ENCODE assay signal across 9 cellular contexts in genomic region chr1:25818569-25818968, GRCh38. TPM values are rescaled to one million over a fixed set of nuclear protein-coding genes. Genes with fewer than 3 reads are reported as not detected.
DNase-seq lines count a peak whose midpoint lies in the region; ATAC-seq and TF ChIP-seq lines count a peak whose summit lies in the region.
"Had no signal": no experiment of that assay in that cellular context is flagged by ENCODE, and none has a peak within 500 bp of the region (broad histone marks: within the 10 kb centered on the region; RNA-seq: fewer than 3 reads in every experiment).

No MANE protein-coding gene starts in this region.

- no peak for ATAC-seq in Right ventricle myocardium superior (ENCODE audit: poor library complexity)
- no peak for ATAC-seq in upper lobe of right lung

- H3K27me3 ChIP-seq in left ventricle myocardium inferior (ENCODE audit: low read depth): no peaks in the 10 kb centered on the region
- H3K27me3 ChIP-seq in upper lobe of right lung: no peaks in the 10 kb centered on the region

- H3K36me3 Mint-ChIP-seq in MCF 10A (ENCODE audit: insufficient read depth, unreplicated experiment) (peaks cover 6% of the 10 kb centered on the region), mesothelial cell of epicardium (peaks cover 7% of the 10 kb centered on the region)

- H3K27me3 Mint-ChIP-seq in MCF 10A (ENCODE audit: insufficient read depth, unreplicated experiment) (no peaks in the 10 kb centered on the region), mesothelial cell of epicardium (ENCODE audit: low read depth) (no peaks in the 10 kb centered on the region)

- DNase-seq in left ventricle myocardium inferior (no peak), Right ventricle myocardium superior (no peak), MCF 10A (ENCODE audit: unreplicated experiment) (no peak), mesothelial cell of epicardium (ENCODE audit: low spot score in 2 of 2, unreplicated experiment in 2 of 2) (no peak), upper lobe of right lung (peak; percentile 26), NCI-H226 (no peak), A172 (ENCODE audit: low spot score) (no peak)
- no peak for DNase-seq in stimulated activated CD4-positive, alpha-beta T cell treated with anti-CD3 and anti-CD28 coated beads, Interleukin-1b, Interleukin-23, amount 100 ng/mL, for 48 hours
- DNase-seq: activated effector memory CD4-positive, alpha-beta T cell treated with anti-CD3 and anti-CD28 coated beads, Interleukin-2, amount 50 U/mL, for 16 hours had no signal

- CTCF ChIA-PET in MCF 10A (lab: Yijun Ruan, JAX): interaction anchor here (0.9 to 1.0 kb wide), 3 partner anchors 9 to 245 kb away, joined by 3 to 4 read pairs (median 3); no protein-coding TSS in a partner anchor

- peak overlapping the region; percentile 79 for H3K4me3 Mint-ChIP-seq in MCF 10A (ENCODE audit: unreplicated experiment)
- H3K4me3 Mint-ChIP-seq in mesothelial cell of epicardium: peak overlapping the region; percentile 97

- H3K4me1 Mint-ChIP-seq in MCF 10A (ENCODE audit: insufficient read depth, unreplicated experiment) (peaks cover 28% of the 10 kb centered on the region), mesothelial cell of epicardium (peaks cover 34% of the 10 kb centered on the region)

- TF ChIP-seq CTCF in left ventricle myocardium inferior (IDR thresholded peaks at IDR 0.05; ENCODE audit: borderline replicate concordance): no peak
- TF ChIP-seq CTCF in MCF 10A (IDR thresholded peaks at IDR 0.05; ENCODE audit: unreplicated experiment): no peak
- TF ChIP-seq CTCF in mesothelial cell of epicardium (IDR thresholded peaks at IDR 0.05; ENCODE audit: unreplicated experiment): no peak
- TF ChIP-seq CTCF in upper lobe of right lung (IDR thresholded peaks at IDR 0.05): no peak

- H3K4me1 ChIP-seq in left ventricle myocardium inferior: peaks cover 57% of the 10 kb centered on the region
- H3K4me1 ChIP-seq in upper lobe of right lung: peaks cover 30% of the 10 kb centered on the region

- H3K36me3 ChIP-seq in left ventricle myocardium inferior (peaks cover 32% of the 10 kb centered on the region), upper lobe of right lung (peaks cover 27% of the 10 kb centered on the region)

- H3K27ac Mint-ChIP-seq in MCF 10A (ENCODE audit: low read depth, unreplicated experiment) (peak overlapping the region; percentile 89), mesothelial cell of epicardium (peak overlapping the region; percentile 99)

- peak overlapping the region; percentile 95 for H3K27ac ChIP-seq in left ventricle myocardium inferior (replicated peaks)
- peak overlapping the region; percentile 89 for H3K27ac ChIP-seq in upper lobe of right lung

- BruUV-seq in MCF 10A (replicated peaks; lab: Mats Ljungman, UMichigan): no TSS peak

- H3K9me3 Mint-ChIP-seq in MCF 10A (ENCODE audit: unreplicated experiment): no peaks in the 10 kb centered on the region
- no peaks in the 10 kb centered on the region for H3K9me3 Mint-ChIP-seq in mesothelial cell of epicardium

- POLR2A ChIA-PET in MCF 10A (lab: Yijun Ruan, JAX): interaction anchor here (0.6 to 4.9 kb wide), 17 partner anchors 11 to 586 kb away, joined by 3 to 46 read pairs (median 4); partner anchors contain the start of genes PAFAH2, PAQR7, SELENON and SYF2

- H3K4me3 ChIP-seq in left ventricle myocardium inferior (peak overlapping the region; percentile 89), upper lobe of right lung (peak overlapping the region; percentile 89)

- intact Hi-C loops in left ventricle myocardium inferior (cut with micrococcal nuclease) (no loop called here), Right ventricle myocardium superior (cut with DNase I) (loop anchor here (10.0 kb wide), 2 partner anchors 414 to 574 kb away; partner anchors contain the start of gene RSRP1), MCF 10A (cut with micrococcal nuclease) (no loop called here), upper lobe of right lung (cut with DNase I) (no loop called here)

- no peaks in the 10 kb centered on the region for H3K9me3 ChIP-seq in left ventricle myocardium inferior (replicated peaks)
- H3K9me3 ChIP-seq in upper lobe of right lung: no peaks in the 10 kb centered on the region

RNA-seq across cellular contexts. Expression of gene MTFR1L, which starts 1.2 kb away (rescaled TPM):
- 252 TPM for total RNA-seq in left ventricle myocardium inferior
- 222 TPM for total RNA-seq in Right ventricle myocardium superior
- total RNA-seq in MCF 10A (2022): 39.3 and 42.2 TPM in 2 replicates
- 74.3 to 76.6 TPM (median 74.7 TPM) in 3 replicates for total RNA-seq in mesothelial cell of epicardium
- 46.0 TPM for total RNA-seq in upper lobe of right lung
- total RNA-seq in A172 (2014; rRNA removed; shearing (Covaris generic)): 20.8 and 26.5 TPM in 2 replicates

RNA-seq across cellular contexts. Expression of gene SELENON, which starts 18.6 kb away (rescaled TPM):
- total RNA-seq in left ventricle myocardium inferior: 45.2 TPM
- total RNA-seq in Right ventricle myocardium superior: 39.6 TPM
- total RNA-seq in MCF 10A (2022): 21.8 and 25.5 TPM in 2 replicates
- 71.6 to 74.1 TPM (median 72.8 TPM) in 3 replicates for total RNA-seq in mesothelial cell of epicardium
- 95.9 TPM for total RNA-seq in upper lobe of right lung
- 21.7 and 28.4 TPM in 2 replicates for total RNA-seq in A172 (2014; rRNA removed; shearing (Covaris generic))

RNA-seq across cellular contexts. Expression of gene AUNIP, which starts 40.7 kb away (rescaled TPM):
- total RNA-seq in left ventricle myocardium inferior (not detected), Right ventricle myocardium superior (0.11 TPM), MCF 10A (2022) (5.2 and 9.4 TPM in 2 replicates), mesothelial cell of epicardium (2.4 to 2.8 TPM (median 2.7 TPM) in 3 replicates), upper lobe of right lung (not detected)
- 4.8 and 4.9 TPM in 2 replicates for total RNA-seq in A172 (2014; rRNA removed; shearing (Covaris generic))

RNA-seq across cellular contexts. Expression of gene PAQR7, which starts 56.9 kb away (rescaled TPM):
- total RNA-seq in left ventricle myocardium inferior (1.9 TPM), Right ventricle myocardium superior (2.2 TPM), MCF 10A (2022) (3.8 and 4.4 TPM in 2 replicates), mesothelial cell of epicardium (24.0 to 26.8 TPM (median 24.0 TPM) in 3 replicates), upper lobe of right lung (10.8 TPM)
- 0.19 and 1.1 TPM in 2 replicates for total RNA-seq in A172 (2014; rRNA removed; shearing (Covaris generic))
